ENCODE assay signal across 17 cellular contexts in genomic region chr4:85430697-85431096, GRCh38. TPM values are rescaled to one million over a fixed set of nuclear protein-coding genes. Genes with fewer than 3 reads are reported as not detected.
DNase-seq lines count a peak whose midpoint lies in the region; TF ChIP-seq lines count a peak whose summit lies in the region.
"Had no signal": no experiment of that assay in that cellular context is flagged by ENCODE, and none has a peak within 500 bp of the region (broad histone marks: within the 10 kb centered on the region; RNA-seq: fewer than 3 reads in every experiment).

No MANE protein-coding gene starts in this region.

- H2AK5ac ChIP-seq in mesenchymal stem cell (ENCODE audit: low read length, severe bottlenecking), result no peak overlapping the region

- H4K91ac ChIP-seq in mesenchymal stem cell (ENCODE audit: low read length), result no peak overlapping the region

- no peaks in the 10 kb centered on the region for H3K79me1 ChIP-seq in mesenchymal stem cell (replicated peaks; ENCODE audit: low read length, poor library complexity, severe bottlenecking)

- H4K8ac ChIP-seq in mesenchymal stem cell (ENCODE audit: low read length), result peak overlapping the region; percentile 45

- no peak overlapping the region for H3K4me2 ChIP-seq in mesenchymal stem cell (ENCODE audit: low read length, poor library complexity, severe bottlenecking)
- H3K4me2 ChIP-seq: BLaER1 treated with 17β-estradiol and CSF1 and Interleukin-3, amounts not matched to agents 10 nM and 100 nM had no signal

- peaks cover 18% of the 10 kb centered on the region for H3K4me1 Mint-ChIP-seq in Caco-2 (ENCODE audit: low read depth, unreplicated experiment)
- H3K4me1 Mint-ChIP-seq in osteocyte (ENCODE audit: unreplicated experiment), result no peaks in the 10 kb centered on the region
- H3K4me1 Mint-ChIP-seq: CD8-positive, alpha-beta memory T cell had no signal

- H3K18ac ChIP-seq in mesenchymal stem cell (ENCODE audit: low read depth in 1 of 2, low read length in 2 of 2), result no peak overlapping the region

- POLR2A ChIA-PET in Caco-2 (lab: Charles Lee), result no interaction called here

- H3K9me3 ChIP-seq in Caco-2 (no peaks in the 10 kb centered on the region), mesenchymal stem cell (ENCODE audit: control insufficient read depth, low read length) (no peaks in the 10 kb centered on the region)
- H3K9me3 ChIP-seq: BLaER1 treated with 17β-estradiol and CSF1 and Interleukin-3, amounts not matched to agents 10 nM and 100 nM; SJSA1 had no signal

- H3K36me3 Mint-ChIP-seq in Caco-2 (ENCODE audit: insufficient read depth, unreplicated experiment) (no peaks in the 10 kb centered on the region), osteocyte (ENCODE audit: unreplicated experiment) (no peaks in the 10 kb centered on the region)
- H3K36me3 Mint-ChIP-seq: CD8-positive, alpha-beta memory T cell; IgD-negative memory B cell had no signal

- H3K9me3 Mint-ChIP-seq in Caco-2 (ENCODE audit: unreplicated experiment) (no peaks in the 10 kb centered on the region), osteocyte (ENCODE audit: unreplicated experiment) (no peaks in the 10 kb centered on the region)

- peak; percentile 43 to 66 for DNase-seq in Caco-2
- DNase-seq in NCI-H226, result peak; percentile 50
- DNase-seq in dermis blood vessel endothelial cell, result peak; percentile 24
- peak; percentile 10 for DNase-seq in mesenchymal stem cell
- DNase-seq in Ammon's horn (ENCODE audit: low spot score), result no peak
- no peak for DNase-seq in osteocyte (ENCODE audit: extremely low spot score, unreplicated experiment)
- DNase-seq in SK-N-DZ (ENCODE audit: low spot score), result no peak
- no peak for DNase-seq in KBM-7
- DNase-seq: CD8-positive, alpha-beta memory T cell; DMS79 treated with DMSO at 0.1 percent for 48 hours; GF-D8; NCI-H187 treated with DMSO at 0.1 percent for 48 hours; NCI-H526 treated with DMSO at 0.1 percent for 48 hours; RPMI8226 had no signal

- in situ Hi-C loops in KBM-7 (cut with MboI; ENCODE audit: low pct_unique_long_range_greater_than_20kb, low sequenced_read_pairs), result no loop called here

- no peak overlapping the region for H2BK15ac ChIP-seq in mesenchymal stem cell (ENCODE audit: low read depth, poor library complexity, severe bottlenecking)

- no peak overlapping the region for H2BK120ac ChIP-seq in mesenchymal stem cell (ENCODE audit: low read depth, low read length)

- H2BK5ac ChIP-seq in mesenchymal stem cell (ENCODE audit: low read depth, low read length, poor library complexity, severe bottlenecking), result no peak overlapping the region

- no peak overlapping the region for H3K9ac ChIP-seq in mesenchymal stem cell (ENCODE audit: low read length)
- H3K9ac ChIP-seq: BLaER1 treated with 17β-estradiol and CSF1 and Interleukin-3, amounts not matched to agents 10 nM and 100 nM had no signal

- no peak overlapping the region for H2BK12ac ChIP-seq in mesenchymal stem cell (ENCODE audit: low read length in 2 of 2)

- peaks cover 17% of the 10 kb centered on the region; the same call in 1 of the 2 replicates for H3K4me1 ChIP-seq in Caco-2
- no peaks in the 10 kb centered on the region for H3K4me1 ChIP-seq in mesenchymal stem cell (ENCODE audit: control insufficient read depth, insufficient read depth, low read depth, low read length)
- H3K4me1 ChIP-seq: BLaER1 treated with 17β-estradiol and CSF1 and Interleukin-3, amounts not matched to agents 10 nM and 100 nM; SJSA1 had no signal

- H3K27ac ChIP-seq in mesenchymal stem cell (ENCODE audit: low read length, poor library complexity, severe bottlenecking), result no peak overlapping the region
- H3K27ac ChIP-seq: BLaER1 treated with 17β-estradiol and CSF1 and Interleukin-3, amounts not matched to agents 10 nM and 100 nM; SJSA1 had no signal

- no peak overlapping the region for H3K4ac ChIP-seq in mesenchymal stem cell (ENCODE audit: low read depth in 1 of 2, low read length in 2 of 2)

- intact Hi-C loops in Caco-2 (cut with micrococcal nuclease; ENCODE audit: unreplicated experiment), result no loop called here

- H2AFZ ChIP-seq in mesenchymal stem cell (ENCODE audit: low read depth, low read length), result no peak overlapping the region

- no peak overlapping the region for H3K14ac ChIP-seq in mesenchymal stem cell (ENCODE audit: low read length in 2 of 2)

- TF ChIP-seq CTCF in Caco-2 (IDR thresholded peaks at IDR 0.05; ENCODE audit: insufficient read depth in 1 of 2, low read depth in 1 of 2, low read length in 1 of 2, severe bottlenecking in 1 of 2, unreplicated experiment in 1 of 2) (no peak), osteocyte (IDR thresholded peaks at IDR 0.05) (no peak)

- no TSS peak for BruUV-seq in Caco-2 (replicated peaks; lab: Mats Ljungman, UMichigan)

- no peak overlapping the region for H3K23ac ChIP-seq in mesenchymal stem cell (ENCODE audit: low read length in 2 of 2)

- WGBS in mesenchymal stem cell, result 35% methylated on average over 5 of the region's 5 CpGs

- CTCF ChIA-PET in Caco-2 (lab: Charles Lee), result no interaction called here

- H3K36me3 ChIP-seq in Caco-2 (ENCODE audit: control insufficient read depth, insufficient read depth, low read length), result no peaks in the 10 kb centered on the region
- H3K36me3 ChIP-seq in mesenchymal stem cell (ENCODE audit: control insufficient read depth in 1 of 2, insufficient read depth in 2 of 2, low read depth in 1 of 2, low read length in 2 of 2), result no peaks in the 10 kb centered on the region
- H3K36me3 ChIP-seq: BLaER1 treated with 17β-estradiol and CSF1 and Interleukin-3, amounts not matched to agents 10 nM and 100 nM; SJSA1 had no signal

- H3K27ac Mint-ChIP-seq in Caco-2 (ENCODE audit: unreplicated experiment) (peak overlapping the region; percentile 4), osteocyte (ENCODE audit: unreplicated experiment) (no peak overlapping the region)
- H3K27ac Mint-ChIP-seq: IgD-negative memory B cell had no signal

- H3K27me3 ChIP-seq in Caco-2 (replicated peaks; ENCODE audit: control insufficient read depth, insufficient read depth, low read length) (no peaks in the 10 kb centered on the region), mesenchymal stem cell (ENCODE audit: control insufficient read depth in 1 of 2, insufficient read depth in 1 of 2, low read length in 2 of 2) (no peaks in the 10 kb centered on the region)
- H3K27me3 ChIP-seq: BLaER1 treated with 17β-estradiol and CSF1 and Interleukin-3, amounts not matched to agents 10 nM and 100 nM; SJSA1 had no signal

- H3K4me3 Mint-ChIP-seq in Caco-2 (ENCODE audit: unreplicated experiment), result no peak overlapping the region
- no peak overlapping the region for H3K4me3 Mint-ChIP-seq in osteocyte (ENCODE audit: unreplicated experiment)
- H3K4me3 Mint-ChIP-seq: CD8-positive, alpha-beta memory T cell; IgD-negative memory B cell had no signal

- H3K4me3 ChIP-seq in Caco-2 (ENCODE audit: low read depth, low read length) (no peak overlapping the region), mesenchymal stem cell (ENCODE audit: insufficient read depth in 1 of 2, low read depth in 1 of 2, low read length in 2 of 2) (no peak overlapping the region)
- H3K4me3 ChIP-seq: BLaER1 treated with 17β-estradiol and CSF1 and Interleukin-3, amounts not matched to agents 10 nM and 100 nM; SJSA1 had no signal

- H3K27me3 Mint-ChIP-seq in Caco-2 (ENCODE audit: insufficient read depth, unreplicated experiment) (no peaks in the 10 kb centered on the region), osteocyte (ENCODE audit: unreplicated experiment) (peaks cover 18% of the 10 kb centered on the region)
- H3K27me3 Mint-ChIP-seq: CD8-positive, alpha-beta memory T cell; IgD-negative memory B cell had no signal

RNA-seq across cellular contexts. Expression of gene ARHGAP24, which starts 44.3 kb away (rescaled TPM):
- total RNA-seq in Caco-2 (2022), result 2.5 and 2.8 TPM in 2 replicates
- total RNA-seq in dermis blood vessel endothelial cell, result 37.9 and 54.8 TPM in 2 replicates
- polyA plus RNA-seq in mesenchymal stem cell (2013, experiment 1 of 2), result 36.9 TPM
- polyA plus RNA-seq in mesenchymal stem cell (2013, experiment 2 of 2), result 39.2 TPM
- 29.3 and 29.6 TPM in 2 replicates for total RNA-seq in osteocyte
- 2.3 and 4.1 TPM in 2 replicates for polyA plus RNA-seq in SK-N-DZ (2014; cell fraction: cytosol; rRNA removed)
- polyA plus RNA-seq in SK-N-DZ (2014; cell fraction: nucleus; rRNA removed), result 0.93 and 1.1 TPM in 2 replicates
- total RNA-seq: CD8-positive, alpha-beta memory T cell had no signal
- polyA plus RNA-seq: CD8-positive, alpha-beta memory T cell had no signal

Comparison
In these comparisons a context has a peak if more than half of its experiments do, and no peak if none do; other contexts are left out.
1. DNase-seq: peak in Caco-2 (2 of 2), NCI-H226 (single experiment), dermis blood vessel endothelial cell (single experiment) and mesenchymal stem cell (single experiment); none in Ammon's horn (single experiment), osteocyte (single experiment), SK-N-DZ (single experiment) and KBM-7 (single experiment).